ENCODE assay signal across 8 cellular contexts in genomic region chr2:134873152-134873551, GRCh38. TPM values are rescaled to one million over a fixed set of nuclear protein-coding genes. Genes with fewer than 3 reads are reported as not detected.
"Had no signal": no experiment of that assay in that cellular context is flagged by ENCODE, and none has a peak within 500 bp of the region (broad histone marks: within the 10 kb centered on the region; RNA-seq: fewer than 3 reads in every experiment).

No MANE protein-coding gene starts in this region.

- H3K4me3 ChIP-seq: GM23248 had no signal

- DNase-seq: GM23248, GOT3, H9, HCEC 1CT, KG1 had no signal

- FAIRE-seq: H54 had no signal

- H3K9ac ChIP-seq: GM23248 had no signal

- H2AFZ ChIP-seq: GM23248 had no signal

- H3K27ac ChIP-seq: GM23248 had no signal

RNA-seq across cellular contexts. Expression of gene ACMSD, which starts 34.7 kb away (rescaled TPM):
- total RNA-seq: GM23248, H9, HT1080 had no signal
- polyA plus RNA-seq: GM23248, IgD-negative memory B cell had no signal
